8 cellular contexts compared by ENCODE assay signal in genomic region chr16:29594269-29594925, GRCh38.
DNase-seq lines count a peak whose midpoint lies in the region; ATAC-seq, FAIRE-seq and TF ChIP-seq lines count a peak whose summit lies in the region.
"Not testable (repeated sequence)": the region's sequence is repeated elsewhere in the genome, so short reads cannot be mapped to it uniquely, and the experiment has no call there.

No MANE protein-coding gene starts in this region.

- peak overlapping the region; percentile 76 for H3K27ac ChIP-seq in 22Rv1
- H3K27ac ChIP-seq in iPS-20b (ENCODE audit: low read length) = not testable (repeated sequence)

- H3K4me3 ChIP-seq in NB4 (ENCODE audit: low read depth, low read length) (peak overlapping the region; percentile 59), WI38 (ENCODE audit: low read depth, low read length) (peak overlapping the region; percentile 65), bronchial epithelial cell (ENCODE audit: low read depth, low read length) (peak overlapping the region; percentile 67), iPS-20b (ENCODE audit: low read length) (peak overlapping the region; percentile 66), retinal pigment epithelial cell (ENCODE audit: low read length) (peak overlapping the region; percentile 56)

- not testable (repeated sequence) for TF ChIP-seq POLR2A in NB4 (IDR thresholded peaks at IDR 0.05; ENCODE audit: extremely low read depth, insufficient read length)

- ATAC-seq in GM19023 (IDR thresholded peaks at IDR 0.05; ENCODE audit: unreplicated experiment) = peak; percentile 60
- ATAC-seq in HG02938 (IDR thresholded peaks at IDR 0.05; ENCODE audit: unreplicated experiment) = peak; percentile 23

- H3K36me3 ChIP-seq in bronchial epithelial cell (ENCODE audit: control insufficient read depth, insufficient read depth, low read length); iPS-20b (ENCODE audit: insufficient read depth, low read depth, low read length): not testable (repeated sequence)

- DNase-seq in NB4 (ENCODE audit: low read depth) = peak; percentile 80
- peak; percentile 5 for DNase-seq in bronchial epithelial cell (ENCODE audit: low read depth)
- not testable (repeated sequence) for DNase-seq in retinal pigment epithelial cell (ENCODE audit: low read depth)

- H3K9ac ChIP-seq in iPS-20b (ENCODE audit: low read depth, low read length) = not testable (repeated sequence)

- H3K9me3 ChIP-seq in iPS-20b (ENCODE audit: insufficient read depth, low read depth, low read length) = not testable (repeated sequence)

- TF ChIP-seq CTCF in 22Rv1 (IDR thresholded peaks at IDR 0.05); NB4 (IDR thresholded peaks at IDR 0.05; ENCODE audit: low read depth, low read length); WI38 (IDR thresholded peaks at IDR 0.05; ENCODE audit: low read depth, low read length); bronchial epithelial cell (IDR thresholded peaks at IDR 0.05; ENCODE audit: insufficient read depth, low read length, severe bottlenecking); retinal pigment epithelial cell (conservative IDR thresholded peaks at IDR 0.05; ENCODE audit: low read depth, low read length): not testable (repeated sequence)

- H3K4me1 ChIP-seq in iPS-20b (ENCODE audit: insufficient read depth, low read length) = not testable (repeated sequence)

- H3K27me3 ChIP-seq in bronchial epithelial cell (ENCODE audit: control insufficient read depth, insufficient read depth, low read length); iPS-20b (ENCODE audit: insufficient read depth, low read length): not testable (repeated sequence)

- FAIRE-seq in bronchial epithelial cell (lab: Jason Lieb, UNC) = not testable (repeated sequence)
